In the genomic region with DNA sequence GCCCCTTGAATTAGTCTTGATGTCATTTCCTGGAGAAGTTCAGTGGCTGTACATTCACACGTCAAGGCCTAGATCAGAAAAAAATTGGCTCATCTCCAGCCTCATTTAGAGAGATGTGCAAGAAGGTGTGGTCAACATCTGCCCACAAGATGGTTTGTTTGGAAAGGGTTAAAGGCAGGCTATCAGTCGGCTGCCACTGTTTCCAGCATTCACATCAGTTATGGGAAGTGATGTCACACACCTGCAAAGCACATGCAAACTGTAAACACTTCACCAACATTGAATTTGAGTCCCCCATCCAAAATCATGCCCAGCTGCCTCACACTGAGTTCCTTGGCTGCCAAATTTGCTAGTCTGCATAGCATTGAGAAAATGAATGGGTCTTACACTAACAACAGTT, we compare ENCODE assay signal across 18 cellular contexts.
"Had no signal": no experiment of that assay in that cellular context is flagged by ENCODE, and none has a peak within 500 bp of the region (broad histone marks: within the 10 kb centered on the region; RNA-seq: fewer than 3 reads in every experiment).

No MANE protein-coding gene starts in this region.

- H3K4me1 ChIP-seq: body of pancreas, gastroesophageal sphincter, thyroid gland had no signal

- H3K27me3 ChIP-seq: body of pancreas, gastroesophageal sphincter, thyroid gland had no signal

- H3K27me3 Mint-ChIP-seq: activated naive CD4-positive, alpha-beta T cell treated with anti-CD3 and anti-CD28 coated beads, Interleukin-2, amount 50 U/mL, for 24 hours had no signal

- H3K36me3 ChIP-seq: gastroesophageal sphincter, thyroid gland had no signal

- H3K36me3 Mint-ChIP-seq: activated naive CD4-positive, alpha-beta T cell treated with anti-CD3 and anti-CD28 coated beads, Interleukin-2, amount 50 U/mL, for 24 hours; natural killer cell had no signal

- DNase-seq: activated effector memory CD4-positive, alpha-beta T cell treated with Interleukin-2 at 50 U/mL for 16 hours; activated T-cell treated with anti-CD3 and anti-CD28 coated beads, Interleukin-2, amount 50 U/mL, for 1 hour; amniotic stem cell; body of pancreas; central memory CD4-positive, alpha-beta T cell; effector CD4-positive, alpha-beta T cell; islet precursor cell; mammary epithelial cell; mucosa of descending colon; natural killer cell; right cardiac atrium; small intestine; thyroid gland had no signal

- H3K4me1 Mint-ChIP-seq: activated naive CD4-positive, alpha-beta T cell treated with anti-CD3 and anti-CD28 coated beads, Interleukin-2, amount 50 U/mL, for 24 hours; natural killer cell had no signal

- H3K4me3 Mint-ChIP-seq: activated naive CD4-positive, alpha-beta T cell treated with anti-CD3 and anti-CD28 coated beads, Interleukin-2, amount 50 U/mL, for 24 hours; natural killer cell had no signal

- H3K27ac Mint-ChIP-seq: activated naive CD4-positive, alpha-beta T cell treated with anti-CD3 and anti-CD28 coated beads, Interleukin-2, amount 50 U/mL, for 24 hours; natural killer cell had no signal

- ATAC-seq: activated CD4-positive, CD25-positive, alpha-beta regulatory T cell treated with anti-CD3 and anti-CD28 coated beads, Interleukin-2, amount 50 U/mL, for 24 hours; body of pancreas; gastroesophageal sphincter; left lobe of liver; mucosa of descending colon; natural killer cell; right cardiac atrium had no signal

- H3K9me3 ChIP-seq: body of pancreas, gastroesophageal sphincter, thyroid gland had no signal

- H3K4me3 ChIP-seq: body of pancreas, coronary artery, gastroesophageal sphincter, mucosa of descending colon, thyroid gland had no signal

- H3K27ac ChIP-seq: body of pancreas, coronary artery, gastroesophageal sphincter, thyroid gland had no signal

- H3K9me3 Mint-ChIP-seq: activated naive CD4-positive, alpha-beta T cell treated with anti-CD3 and anti-CD28 coated beads, Interleukin-2, amount 50 U/mL, for 24 hours had no signal
